11 cellular contexts compared by ENCODE assay signal in the genomic region with DNA sequence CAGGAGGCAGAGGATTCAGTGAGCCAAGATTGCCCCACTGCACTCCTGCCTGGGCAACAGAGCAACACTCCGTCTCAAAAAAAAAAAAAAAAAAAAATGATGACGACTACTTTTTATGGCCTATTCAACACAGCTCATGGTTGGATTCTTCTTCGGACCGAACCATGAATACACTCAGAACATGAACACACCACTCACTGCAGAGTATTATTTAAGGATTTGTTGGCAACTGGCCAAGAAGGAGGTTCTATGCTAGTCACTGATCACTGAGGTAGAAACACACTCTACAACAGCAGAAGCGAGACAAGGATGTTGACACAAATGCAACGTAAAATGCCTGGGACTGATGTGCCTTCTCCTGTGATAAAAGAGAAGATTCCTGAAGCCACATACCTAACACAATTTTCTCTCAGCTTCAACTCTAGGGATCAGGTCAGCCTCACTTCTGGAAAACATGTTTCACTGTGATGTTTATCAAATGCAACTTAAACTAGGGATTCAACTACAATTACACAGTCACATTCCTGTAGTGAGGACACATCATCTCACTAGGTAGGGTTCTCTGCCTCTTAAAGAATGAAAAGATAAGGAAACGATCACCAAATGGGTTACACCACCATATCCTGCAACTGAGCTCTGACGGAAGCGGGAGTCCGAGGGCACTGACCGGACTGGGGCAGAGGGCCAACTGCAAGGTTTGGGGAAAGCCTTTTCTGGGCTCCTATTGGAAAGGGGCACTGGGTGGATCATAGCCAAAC.
DNase-seq lines count a peak whose midpoint lies in the region; ATAC-seq, FAIRE-seq and TF ChIP-seq lines count a peak whose summit lies in the region.
"Had no signal": no experiment of that assay in that cellular context is flagged by ENCODE, and none has a peak within 500 bp of the region (broad histone marks: within the 10 kb centered on the region; RNA-seq: fewer than 3 reads in every experiment).

No MANE protein-coding gene starts in this region.

- DNase-seq in CD14-positive monocyte (ENCODE audit: low spot score) = no peak
- DNase-seq in G401 (ENCODE audit: low spot score) = peak; percentile 36
- DNase-seq in activated naive CD8-positive, alpha-beta T cell treated with anti-CD3 and anti-CD28 coated beads for 36 hours = no peak
- DNase-seq in right lobe of liver = no peak
- no peak for DNase-seq in A172 (ENCODE audit: low spot score)
- no peak for DNase-seq in epidermal melanocyte (ENCODE audit: insufficient read length, low spot score)
- no peak for DNase-seq in urothelium cell line (ENCODE audit: low spot score)
- DNase-seq: adrenal gland had no signal

- WGBS in right lobe of liver (ENCODE audit: insufficient coverage, low coverage, low lambda C conversion rate, missing lambda C conversion rate) = 70% methylated on average over 8 of the region's 11 CpGs

- H3K9me3 ChIP-seq in right lobe of liver = no peaks in the 10 kb centered on the region
- H3K9me3 ChIP-seq: adrenal gland had no signal

- peaks cover 24 to 54% of the 10 kb centered on the region in 2 donors for H3K36me3 Mint-ChIP-seq in CD14-positive monocyte
- peaks cover 36% of the 10 kb centered on the region for H3K36me3 Mint-ChIP-seq in activated naive CD8-positive, alpha-beta T cell treated with anti-CD3 and anti-CD28 coated beads for 36 hours

- H3K27ac ChIP-seq in right lobe of liver = no peak overlapping the region

- peak; percentile 29 to 53 (median 34) for ATAC-seq in right lobe of liver
- no peak for ATAC-seq in HG03135 (IDR thresholded peaks at IDR 0.05; ENCODE audit: unreplicated experiment)
- ATAC-seq: Panc1 had no signal

- TF ChIP-seq CTCF in CD14-positive monocyte (IDR thresholded peaks at IDR 0.05) (no peak), right lobe of liver (IDR thresholded peaks at IDR 0.05) (no peak)

- no peaks in the 10 kb centered on the region for H3K36me3 ChIP-seq in right lobe of liver
- H3K36me3 ChIP-seq: adrenal gland had no signal

- no peaks in the 10 kb centered on the region for H3K27me3 ChIP-seq in right lobe of liver
- H3K27me3 ChIP-seq: adrenal gland had no signal

- H3K4me3 Mint-ChIP-seq in CD14-positive monocyte = peak overlapping the region; percentile 48 to 75
- no peak overlapping the region for H3K4me3 Mint-ChIP-seq in activated naive CD8-positive, alpha-beta T cell treated with anti-CD3 and anti-CD28 coated beads for 36 hours

- peaks cover 93% of the 10 kb centered on the region for H3K4me1 Mint-ChIP-seq in CD14-positive monocyte
- peaks cover 65% of the 10 kb centered on the region for H3K4me1 Mint-ChIP-seq in activated naive CD8-positive, alpha-beta T cell treated with anti-CD3 and anti-CD28 coated beads for 36 hours

- H3K4me3 ChIP-seq in right lobe of liver = no peak overlapping the region
- H3K4me3 ChIP-seq: adrenal gland, lung had no signal

- H3K27ac Mint-ChIP-seq in CD14-positive monocyte = peak overlapping the region; percentile 58 to 90 (median 80)
- peak overlapping the region; percentile 3 for H3K27ac Mint-ChIP-seq in activated naive CD8-positive, alpha-beta T cell treated with anti-CD3 and anti-CD28 coated beads for 36 hours

- intact Hi-C loops in CD14-positive monocyte (cut with micrococcal nuclease) (no loop called here), right lobe of liver (cut with DNase I) (no loop called here)

- no peak for FAIRE-seq in urothelium cell line (lab: Jason Lieb, UNC)

- no peaks in the 10 kb centered on the region for H3K4me1 ChIP-seq in right lobe of liver

- in situ Hi-C loops in G401 (cut with HindIII; ENCODE audit: low sequenced_read_pairs) = no loop called here

- H3K27me3 Mint-ChIP-seq in CD14-positive monocyte (ENCODE audit: low read depth in 3 of 3) = no peaks in the 10 kb centered on the region
- H3K27me3 Mint-ChIP-seq in activated naive CD8-positive, alpha-beta T cell treated with anti-CD3 and anti-CD28 coated beads for 36 hours = no peaks in the 10 kb centered on the region

- no peaks in the 10 kb centered on the region for H3K9me3 Mint-ChIP-seq in CD14-positive monocyte
- H3K9me3 Mint-ChIP-seq in activated naive CD8-positive, alpha-beta T cell treated with anti-CD3 and anti-CD28 coated beads for 36 hours = no peaks in the 10 kb centered on the region

- TF ChIP-seq POLR2A in right lobe of liver (IDR thresholded peaks at IDR 0.05) = no peak
